23 cellular contexts compared by ENCODE assay signal in the genomic region with DNA sequence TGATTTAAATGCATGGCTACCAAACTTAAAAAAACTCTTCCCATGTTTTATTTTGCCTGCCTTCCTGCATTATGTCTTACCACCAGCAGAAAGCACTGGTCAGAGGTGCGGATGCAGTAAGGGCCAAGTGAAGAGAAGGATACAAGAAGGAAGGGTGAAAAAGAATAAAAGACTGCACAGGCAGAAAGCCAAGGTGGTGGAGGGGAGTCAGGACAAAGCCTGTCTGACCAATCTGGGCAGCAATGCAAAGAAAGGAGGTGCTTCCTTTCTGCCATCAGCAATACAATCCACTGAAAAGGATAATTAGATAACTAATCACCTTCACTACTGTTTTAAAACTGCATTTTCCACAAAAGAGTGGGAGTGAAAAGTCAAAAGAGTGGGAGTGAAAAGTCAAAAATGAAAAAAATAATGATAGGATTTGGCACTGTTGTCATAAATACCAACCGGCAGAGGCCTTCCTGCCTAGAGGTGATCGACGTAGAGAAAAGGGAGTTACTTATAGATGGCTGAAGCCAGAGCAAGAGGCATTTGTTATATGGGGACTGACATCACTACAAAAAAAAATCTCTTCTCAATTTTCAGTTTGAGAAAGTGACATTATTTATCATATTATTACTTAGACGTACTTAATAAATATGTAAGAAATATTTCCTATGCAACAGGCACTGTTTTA.
"Had no signal": no experiment of that assay in that cellular context is flagged by ENCODE, and none has a peak within 500 bp of the region (broad histone marks: within the 10 kb centered on the region; RNA-seq: fewer than 3 reads in every experiment).

No MANE protein-coding gene starts in this region.

- H3K4me3 Mint-ChIP-seq: naive thymus-derived CD4-positive, alpha-beta T cell; nephron; stimulated activated naive CD8-positive, alpha-beta T cell treated with anti-CD3 and anti-CD28 coated beads, Interleukin-15, amount 100 ng/mL, for 72 hours had no signal

- H2AFZ ChIP-seq: parathyroid adenoma had no signal

- H3K27me3 ChIP-seq: neutrophil, right lobe of liver, suprapubic skin, transverse colon, upper lobe of right lung, uterus had no signal

- H3K4me1 Mint-ChIP-seq: naive thymus-derived CD4-positive, alpha-beta T cell; stimulated activated naive CD8-positive, alpha-beta T cell treated with anti-CD3 and anti-CD28 coated beads, Interleukin-15, amount 100 ng/mL, for 72 hours had no signal

- H3K9ac ChIP-seq: parathyroid adenoma had no signal

- H3K4me1 ChIP-seq: parathyroid adenoma, right lobe of liver, transverse colon, upper lobe of right lung, uterus had no signal

- H3K4me3 ChIP-seq: lung, right lobe of liver, suprapubic skin, transverse colon, upper lobe of right lung, uterus had no signal

- DNase-seq: cerebellar nuclear complex; effector memory CD4-positive, alpha-beta T cell; hypothalamus; mesenchymal stem cell; midbrain; naive thymus-derived CD4-positive, alpha-beta T cell; right lobe of liver; small intestine; stimulated activated CD4-positive, alpha-beta T cell treated with anti-CD3 and anti-CD28 coated beads, Interleukin-15, amount 100 ng/mL, for 24 hours; stimulated activated CD4-positive, alpha-beta T cell treated with anti-CD3 and anti-CD28 coated beads, Interleukin-2, amount 100 ng/mL, for 48 hours; stimulated activated CD8-positive, alpha-beta memory T cell treated with anti-CD3 and anti-CD28 coated beads, Interleukin-4, amount 100 ng/mL, for 48 hours; stimulated activated naive CD4-positive, alpha-beta T cell; stimulated activated naive CD8-positive, alpha-beta T cell treated with anti-CD3 and anti-CD28 coated beads, Interleukin-15, amount 100 ng/mL, for 72 hours; transverse colon; upper lobe of right lung; uterus had no signal

- H3K9me3 ChIP-seq: neutrophil, right lobe of liver, suprapubic skin, transverse colon, upper lobe of right lung, uterus had no signal

- H3K27ac Mint-ChIP-seq: progenitor cell of endocrine pancreas; stimulated activated naive CD8-positive, alpha-beta T cell treated with anti-CD3 and anti-CD28 coated beads, Interleukin-15, amount 100 ng/mL, for 72 hours had no signal

- H3K9me3 Mint-ChIP-seq: naive thymus-derived CD4-positive, alpha-beta T cell; nephron; stimulated activated naive CD8-positive, alpha-beta T cell treated with anti-CD3 and anti-CD28 coated beads, Interleukin-15, amount 100 ng/mL, for 72 hours had no signal

- H3K27ac ChIP-seq: neutrophil, parathyroid adenoma, right lobe of liver, suprapubic skin, transverse colon, upper lobe of right lung, uterus had no signal

- H3K27me3 Mint-ChIP-seq: naive thymus-derived CD4-positive, alpha-beta T cell; progenitor cell of endocrine pancreas; stimulated activated naive CD8-positive, alpha-beta T cell treated with anti-CD3 and anti-CD28 coated beads, Interleukin-15, amount 100 ng/mL, for 72 hours had no signal

- H3K36me3 ChIP-seq: neutrophil, right lobe of liver, suprapubic skin, upper lobe of right lung, uterus had no signal

- ATAC-seq: left lobe of liver; naive thymus-derived CD4-positive, alpha-beta T cell; right lobe of liver; stimulated activated naive CD8-positive, alpha-beta T cell treated with anti-CD3 and anti-CD28 coated beads, Interleukin-15, amount 100 ng/mL, for 72 hours; upper lobe of right lung had no signal
